In the genomic region with DNA sequence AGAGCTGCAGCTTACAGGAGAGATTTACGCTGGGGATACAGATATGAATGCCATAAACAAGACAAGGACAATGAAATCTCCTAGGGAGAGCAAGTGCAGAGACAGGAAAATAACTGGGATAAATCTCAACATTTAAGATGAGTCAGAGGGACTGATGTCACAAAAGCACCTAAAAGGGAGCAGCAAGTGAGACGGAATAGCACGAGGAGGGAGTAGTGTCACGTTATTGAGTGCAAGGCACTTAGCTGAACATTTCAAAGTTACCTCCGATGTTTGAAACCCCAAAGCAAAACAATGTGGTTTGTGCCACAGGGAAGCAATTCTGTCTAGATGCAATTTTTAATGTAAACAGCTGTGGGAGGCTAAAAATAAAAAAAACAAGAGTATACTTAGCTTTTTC, we compare ENCODE assay signal across 28 cellular contexts.
A peak's percentile ranks its signal among the peaks of the same experiment; 100 is the strongest.
DNase-seq lines count a peak whose midpoint lies in the region; ATAC-seq, FAIRE-seq and TF ChIP-seq lines count a peak whose summit lies in the region.
"Had no signal": no experiment of that assay in that cellular context is flagged by ENCODE, and none has a peak within 500 bp of the region (broad histone marks: within the 10 kb centered on the region; RNA-seq: fewer than 3 reads in every experiment).

No MANE protein-coding gene starts in this region.

- H3K9me2 ChIP-seq in PC-3 (replicated peaks; ENCODE audit: low read length) = no peaks in the 10 kb centered on the region

- H3K4me1 ChIP-seq in HepG2 (ENCODE audit: insufficient read depth, low read length) (no peaks in the 10 kb centered on the region), right lobe of liver (no peaks in the 10 kb centered on the region), PC-3 (ENCODE audit: insufficient read depth, low read length) (no peaks in the 10 kb centered on the region)
- H3K4me1 ChIP-seq: BLaER1, HAP-1 had no signal

- H2AFZ ChIP-seq in HepG2 (ENCODE audit: low read length) (peak overlapping the region; percentile 23), PC-3 (ENCODE audit: low read length) (peak overlapping the region; percentile 63; the same call in 1 of the 2 replicates)
- H2AFZ ChIP-seq: GM23338 had no signal

- WGBS in HepG2 (ENCODE audit: low lambda C conversion rate) = 3% methylated on average over 5 of the region's 5 CpGs
- 51% methylated on average over 5 of the region's 5 CpGs for WGBS in right lobe of liver (ENCODE audit: insufficient coverage, low coverage, low lambda C conversion rate, missing lambda C conversion rate)

- no peaks in the 10 kb centered on the region for H3K79me2 ChIP-seq in HepG2 (ENCODE audit: insufficient read depth, low read length)
- H3K79me2 ChIP-seq in PC-3 (ENCODE audit: low read length) = no peaks in the 10 kb centered on the region

- ATAC-seq in HepG2 = no peak
- ATAC-seq in right lobe of liver = no peak
- ATAC-seq in PC-3 = peak; percentile 60
- no peak for ATAC-seq in GM19467 (IDR thresholded peaks at IDR 0.05; ENCODE audit: unreplicated experiment)
- ATAC-seq: GM23338, Panc1 had no signal

- no peak overlapping the region for H3K4me3 ChIP-seq in HepG2 (replicated peaks in 1 of 3; ENCODE audit: insufficient read depth in 1 of 3, low read depth in 2 of 3, low read length in 3 of 3)
- H3K4me3 ChIP-seq in right lobe of liver = no peak overlapping the region
- H3K4me3 ChIP-seq in PC-3 (ENCODE audit: low read length) = no peak overlapping the region
- H3K4me3 ChIP-seq in fibroblast of villous mesenchyme (ENCODE audit: low read depth, low read length) = no peak overlapping the region
- H3K4me3 ChIP-seq: BLaER1, GM23338, HAP-1, SK-N-MC had no signal

- H3K9me3 ChIP-seq in HepG2 (ENCODE audit: low read length) = no peaks in the 10 kb centered on the region
- H3K9me3 ChIP-seq in right lobe of liver = no peaks in the 10 kb centered on the region
- H3K9me3 ChIP-seq in PC-3 (ENCODE audit: low read length) = no peaks in the 10 kb centered on the region
- H3K9me3 ChIP-seq: BLaER1, HAP-1 had no signal

- in situ Hi-C loops in HepG2 (cut with HindIII; ENCODE audit: extremely low pct_ligation_motif_present, low pct_unique_long_range_greater_than_20kb) = no loop called here

- TF ChIP-seq CTCF in HepG2 (CRISPR knock-in tag; IDR thresholded peaks at IDR 0.05) = no peak
- TF ChIP-seq CTCF in right lobe of liver (IDR thresholded peaks at IDR 0.05) = no peak
- TF ChIP-seq CTCF in PC-3 (conservative IDR thresholded peaks at IDR 0.05; ENCODE audit: low read depth, low read length) = no peak
- TF ChIP-seq CTCF in fibroblast of villous mesenchyme (IDR thresholded peaks at IDR 0.05; ENCODE audit: insufficient read depth, low read depth, low read length) = no peak

- H3K27ac ChIP-seq in HepG2 (ENCODE audit: extremely low read length, insufficient read depth, low read length) (no peak overlapping the region), right lobe of liver (no peak overlapping the region), PC-3 (ENCODE audit: low read length) (no peak overlapping the region)
- H3K27ac ChIP-seq: BLaER1, KMS-11, SK-N-MC had no signal

- TF ChIP-seq EP300 in HepG2 (IDR thresholded peaks at IDR 0.05; ENCODE audit: low read depth in 2 of 2, low read length in 2 of 2) (no peak), HepG2 (CRISPR knock-in tag; IDR thresholded peaks at IDR 0.05; ENCODE audit: borderline replicate concordance) (no peak)

- no peak overlapping the region for H3K4me2 ChIP-seq in HepG2 (ENCODE audit: low read depth, low read length)
- no peak overlapping the region for H3K4me2 ChIP-seq in PC-3 (ENCODE audit: low read length)
- H3K4me2 ChIP-seq: BLaER1, GM23338, KMS-11 had no signal

- no peak for TF ChIP-seq RAD21 in HepG2 (CRISPR knock-in tag; IDR thresholded peaks at IDR 0.05)

- H3K9ac ChIP-seq in HepG2 (ENCODE audit: insufficient read depth, low read depth, low read length) = no peak overlapping the region
- H3K9ac ChIP-seq in PC-3 (ENCODE audit: low read length) = no peak overlapping the region
- H3K9ac ChIP-seq: BLaER1, KMS-11 had no signal

- H3K36me3 ChIP-seq in HepG2 (replicated peaks in 1 of 2; ENCODE audit: control insufficient read depth in 1 of 2, insufficient read depth in 2 of 2, low read length in 2 of 2) = no peaks in the 10 kb centered on the region
- no peaks in the 10 kb centered on the region for H3K36me3 ChIP-seq in right lobe of liver
- H3K36me3 ChIP-seq in PC-3 (ENCODE audit: low read depth, low read length) = no peaks in the 10 kb centered on the region
- H3K36me3 ChIP-seq: BLaER1, HAP-1 had no signal

- CTCF ChIA-PET in HepG2 (lab: Yijun Ruan, JAX; ENCODE audit: low intra/inter-chr PET ratio, low total read pairs) (no interaction called here), PC-3 (lab: Charles Lee) (no interaction called here)

- no peak for FAIRE-seq in HepG2 (lab: Jason Lieb, UNC)
- FAIRE-seq: GM18507 had no signal

- POLR2A ChIA-PET in HepG2 (lab: Yijun Ruan, JAX) = no interaction called here
- POLR2A ChIA-PET in PC-3 (lab: Charles Lee; ENCODE audit: unreplicated experiment) = no interaction called here

- TF ChIP-seq POLR2A in HepG2 (IDR thresholded peaks at IDR 0.05; ENCODE audit: insufficient read depth in 1 of 2, low read depth in 2 of 2, low read length in 2 of 2) (no peak), right lobe of liver (IDR thresholded peaks at IDR 0.05) (no peak)

- no peaks in the 10 kb centered on the region for H4K20me1 ChIP-seq in HepG2 (ENCODE audit: insufficient read depth, low read length)
- H4K20me1 ChIP-seq in PC-3 (ENCODE audit: low read length) = no peaks in the 10 kb centered on the region
- H4K20me1 ChIP-seq: BLaER1 had no signal

- intact Hi-C loops in HepG2 (cut with micrococcal nuclease; ENCODE audit: unreplicated experiment) (loop anchor here (5.0 kb wide), 1 partner anchor 204 kb away; no protein-coding TSS in a partner anchor), right lobe of liver (cut with DNase I) (no loop called here), PC-3 (cut with micrococcal nuclease) (no loop called here)

- no peaks in the 10 kb centered on the region for H3F3A ChIP-seq in PC-3 (ENCODE audit: low read length, unreplicated experiment)

- BruUV-seq in HepG2 (replicated peaks; lab: Mats Ljungman, UMichigan) (no TSS peak), PC-3 (replicated peaks; lab: Mats Ljungman, UMichigan) (no TSS peak)

- H3K27me3 ChIP-seq in HepG2 (ENCODE audit: control insufficient read depth in 1 of 2, insufficient read depth in 2 of 2, low read length in 2 of 2) = no peaks in the 10 kb centered on the region
- H3K27me3 ChIP-seq in right lobe of liver = no peaks in the 10 kb centered on the region
- no peaks in the 10 kb centered on the region for H3K27me3 ChIP-seq in PC-3 (ENCODE audit: low read length)
- H3K27me3 ChIP-seq: BLaER1 had no signal

- DNase-seq in HepG2 (ENCODE audit: low spot score) (no peak), right lobe of liver (no peak), PC-3 (peak; percentile 39), fibroblast of villous mesenchyme (ENCODE audit: low read depth) (peak; percentile 17), NCI-H748 (lab: John Stamatoyannopoulos, UW; ENCODE audit: unreplicated experiment) (no peak)
- DNase-seq in activated CD4-positive, alpha-beta T cell treated with anti-CD3 and anti-CD28 coated beads, Interleukin-2, amount 50 U/mL, for 48 hours = no peak
- no peak for DNase-seq in activated naive CD4-positive, alpha-beta T cell treated with anti-CD3 and anti-CD28 coated beads, Interleukin-2, amount 50 U/mL, for 16 hours
- DNase-seq: 8988T; CD4-positive, CD25-positive, alpha-beta regulatory T cell; DMS53; HFFc6; MV-4-11; NCI-H1105; NCI-H1436 treated with DMSO at 0.1 percent for 48 hours; NCI-H187 treated with DMSO at 0.1 percent for 48 hours; NCI-H2171 treated with DMSO at 0.1 percent for 48 hours; NCI-H345; NCI-H510A treated with DMSO at 0.1 percent for 48 hours; NCI-H748 treated with DMSO at 0.1 percent for 48 hours; SIG-M5 had no signal

TF ChIP-seq in HepG2, 621 proteins besides CTCF, POLR2A, EP300 and RAD21:
- TF ChIP-seq ZSCAN22 (CRISPR knock-in tag; IDR thresholded peaks at IDR 0.05) = no peak
- no peak for TF ChIP-seq ZNF251 (CRISPR knock-in tag; IDR thresholded peaks at IDR 0.05)
TF ChIP-seq in HepG2: peak in this region for 0.

Comparison
In these comparisons a context has a peak if more than half of its experiments do, and no peak if none do; other contexts are left out.
1. DNase-seq: peak in PC-3 (single experiment) and fibroblast of villous mesenchyme (single experiment); none in HepG2 (single experiment), right lobe of liver (0 of 3), NCI-H748 (single experiment), activated CD4-positive, alpha-beta T cell treated with anti-CD3 and anti-CD28 coated beads, Interleukin-2, amount 50 U/mL, for 48 hours (0 of 2) and activated naive CD4-positive, alpha-beta T cell treated with anti-CD3 and anti-CD28 coated beads, Interleukin-2, amount 50 U/mL, for 16 hours (single experiment).